In genomic region chr16:2659560-2659959, GRCh38 we compare ENCODE assay signal across 7 cellular contexts. TPM values are rescaled to one million over a fixed set of nuclear protein-coding genes. Genes with fewer than 3 reads are reported as not detected.
DNase-seq lines count a peak whose midpoint lies in the region; ATAC-seq, FAIRE-seq and TF ChIP-seq lines count a peak whose summit lies in the region.
"Not testable (repeated sequence)": the region's sequence is repeated elsewhere in the genome, so short reads cannot be mapped to it uniquely, and the experiment has no call there.

No MANE protein-coding gene starts in this region.

- not testable (repeated sequence) for H3K27me3 ChIP-seq in GM12878 (replicated peaks in 1 of 2; ENCODE audit: control insufficient read depth in 2 of 2, insufficient read depth in 2 of 2, low read length in 1 of 2)

- not testable (repeated sequence) for H3K4me3 Mint-ChIP-seq in T-helper 17 cell; naive thymus-derived CD8-positive, alpha-beta T cell; stimulated activated effector memory CD8-positive, alpha-beta T cell treated with anti-CD3 and anti-CD28 coated beads, Interleukin-12 subunit alpha, Interleukin-12 subunit beta, amount 100 ng/mL, for 72 hours

- not testable (repeated sequence) for ATAC-seq in T-helper 17 cell; naive thymus-derived CD8-positive, alpha-beta T cell; stimulated activated effector memory CD8-positive, alpha-beta T cell treated with anti-CD3 and anti-CD28 coated beads, Interleukin-12 subunit alpha, Interleukin-12 subunit beta, amount 100 ng/mL, for 72 hours
- ATAC-seq in GM12878 (peak; percentile 55), Right ventricle myocardium superior (ENCODE audit: poor library complexity) (peak; percentile 18), left lobe of liver (peak; percentile 91)

- H3K27ac ChIP-seq in GM12878 (ENCODE audit: control insufficient read depth, insufficient read depth), result not testable (repeated sequence)

- not testable (repeated sequence) for H3K4me3 ChIP-seq in GM12878

- H3K36me3 Mint-ChIP-seq in T-helper 17 cell (ENCODE audit: low read depth), result not testable (repeated sequence)
- H3K36me3 Mint-ChIP-seq in naive thymus-derived CD8-positive, alpha-beta T cell, result peaks cover 0 to 19% (median 0%) of the 10 kb centered on the region in 3 donors
- peaks cover 25% of the 10 kb centered on the region for H3K36me3 Mint-ChIP-seq in stimulated activated effector memory CD8-positive, alpha-beta T cell treated with anti-CD3 and anti-CD28 coated beads, Interleukin-12 subunit alpha, Interleukin-12 subunit beta, amount 100 ng/mL, for 72 hours

- not testable (repeated sequence) for BruUV-seq in GM12878 (replicated peaks; lab: Mats Ljungman, UMichigan)

- H3K27ac Mint-ChIP-seq in T-helper 17 cell, result peak overlapping the region; percentile 87
- H3K27ac Mint-ChIP-seq in naive thymus-derived CD8-positive, alpha-beta T cell, result peak overlapping the region in 6 of 10 donors; percentile 9 to 83 (median 76)
- H3K27ac Mint-ChIP-seq in stimulated activated effector memory CD8-positive, alpha-beta T cell treated with anti-CD3 and anti-CD28 coated beads, Interleukin-12 subunit alpha, Interleukin-12 subunit beta, amount 100 ng/mL, for 72 hours, result peak overlapping the region; percentile 81

- 48% methylated on average over 8 of the region's 8 CpGs for WGBS in GM12878 (ENCODE audit: insufficient coverage, insufficient replicate concordance, low lambda C conversion rate, missing lambda C conversion rate)

- DNase-seq in DMS53 (lab: John Stamatoyannopoulos, UW) (peak; percentile 56), left lobe of liver (ENCODE audit: low spot score) (peak; percentile 77)
- not testable (repeated sequence) for DNase-seq in T-helper 17 cell; GM12878 (ENCODE audit: low read depth, low spot score); Right ventricle myocardium superior; naive thymus-derived CD8-positive, alpha-beta T cell; stimulated activated effector memory CD8-positive, alpha-beta T cell treated with anti-CD3 and anti-CD28 coated beads, Interleukin-12 subunit alpha, Interleukin-12 subunit beta, amount 100 ng/mL, for 72 hours (ENCODE audit: low spot score in 2 of 2)

- TF ChIP-seq EP300 in GM12878 (IDR thresholded peaks at IDR 0.05; ENCODE audit: borderline replicate concordance in 1 of 2, control insufficient read depth in 1 of 2, low read depth in 2 of 2, low read length in 2 of 2), result not testable (repeated sequence)

- not testable (repeated sequence) for TF ChIP-seq RAD21 in GM12878 (IDR thresholded peaks at IDR 0.05; ENCODE audit: insufficient read depth, low read depth, low read length)

- not testable (repeated sequence) for H3K79me2 ChIP-seq in GM12878 (ENCODE audit: control insufficient read depth, insufficient read depth, low read length)

- not testable (repeated sequence) for H3K27me3 Mint-ChIP-seq in T-helper 17 cell; naive thymus-derived CD8-positive, alpha-beta T cell

- H3K9me3 ChIP-seq in T-helper 17 cell (ENCODE audit: control insufficient read depth, low read length, poor library complexity, severe bottlenecking); GM12878 (replicated peaks; ENCODE audit: control insufficient read depth, insufficient read depth, low read length): not testable (repeated sequence)

- not testable (repeated sequence) for H2AFZ ChIP-seq in GM12878 (ENCODE audit: control insufficient read depth, low read depth, low read length)

- H3K4me2 ChIP-seq in GM12878 (ENCODE audit: control insufficient read depth, insufficient read depth), result not testable (repeated sequence)

- POLR2A ChIA-PET in GM12878 (lab: Charles Lee); naive thymus-derived CD8-positive, alpha-beta T cell (lab: Charles Lee): not testable (repeated sequence)

- CTCF ChIA-PET in GM12878 (lab: Yijun Ruan, JAX), result not testable (repeated sequence)

- H4K20me1 ChIP-seq in GM12878 (ENCODE audit: control insufficient read depth, insufficient read depth), result not testable (repeated sequence)

- TF ChIP-seq CTCF in GM12878 (IDR thresholded peaks at IDR 0.05 in 2 of 3, conservative IDR thresholded peaks at IDR 0.05 in 1 of 3; ENCODE audit: control insufficient read depth in 2 of 3, extremely low read depth in 1 of 3, insufficient read depth in 1 of 3, low read depth in 3 of 3, low read length in 3 of 3), result not testable (repeated sequence)

- H3K4me1 ChIP-seq in GM12878 (ENCODE audit: control insufficient read depth, insufficient read depth, low read length), result not testable (repeated sequence)

- H3K9ac ChIP-seq in GM12878 (ENCODE audit: control insufficient read depth, insufficient read depth, low read length), result not testable (repeated sequence)

- not testable (repeated sequence) for H3K9me3 Mint-ChIP-seq in naive thymus-derived CD8-positive, alpha-beta T cell; stimulated activated effector memory CD8-positive, alpha-beta T cell treated with anti-CD3 and anti-CD28 coated beads, Interleukin-12 subunit alpha, Interleukin-12 subunit beta, amount 100 ng/mL, for 72 hours

- intact Hi-C loops in GM12878 (cut with micrococcal nuclease; ENCODE audit: unreplicated experiment); Right ventricle myocardium superior (cut with DNase I): not testable (repeated sequence)

- RAD21 ChIA-PET in GM12878 (lab: Charles Lee; ENCODE audit: unreplicated experiment), result not testable (repeated sequence)

- SMC1A ChIA-PET in GM12878 (lab: Charles Lee; ENCODE audit: uncharacterized antibody, unreplicated experiment), result not testable (repeated sequence)

- FAIRE-seq in GM12878 (lab: Jason Lieb, UNC), result not testable (repeated sequence)

- not testable (repeated sequence) for TF ChIP-seq POLR2A in GM12878 (IDR thresholded peaks at IDR 0.05; ENCODE audit: low read depth, low read length)

- not testable (repeated sequence) for H3K36me3 ChIP-seq in GM12878 (ENCODE audit: control insufficient read depth in 2 of 2, insufficient read depth in 2 of 2, low read length in 1 of 2)

- in situ Hi-C loops in GM12878 (cut with MboI), result not testable (repeated sequence)

- H3K4me1 Mint-ChIP-seq in T-helper 17 cell, result peaks cover 26% of the 10 kb centered on the region
- H3K4me1 Mint-ChIP-seq in naive thymus-derived CD8-positive, alpha-beta T cell, result peaks cover 8 to 26% (median 15%) of the 10 kb centered on the region in 4 donors
- peaks cover 30% of the 10 kb centered on the region for H3K4me1 Mint-ChIP-seq in stimulated activated effector memory CD8-positive, alpha-beta T cell treated with anti-CD3 and anti-CD28 coated beads, Interleukin-12 subunit alpha, Interleukin-12 subunit beta, amount 100 ng/mL, for 72 hours

TF ChIP-seq in GM12878, 131 proteins besides CTCF, POLR2A, EP300 and RAD21:
- peak; percentile 27; the same call in 1 of the 2 replicates for TF ChIP-seq NR2C1 (IDR thresholded peaks at IDR 0.05)

RNA-seq across cellular contexts. Expression of gene KCTD5, which starts 22.8 kb away (rescaled TPM):
- total RNA-seq in T-helper 17 cell (10 to 100 TPM; 19.6 to 21.9 TPM), GM12878 (2014; rRNA removed) (36.1 and 40.9 TPM in 2 replicates), GM12878 (2014; rRNA removed; fragmentation: Illumina TruSeq; extraction: Trizol) (24.1 and 24.2 TPM in 2 replicates), GM12878 (2021) (36.1 and 36.5 TPM in 2 replicates), Right ventricle myocardium superior (9.8 TPM), left lobe of liver (7.8 TPM)
- total RNA-seq in GM12878 (2013; cell fraction: nucleolus; rRNA removed), result 17.9 and 27.0 TPM in 2 replicates
- 16.7 TPM for polyA plus RNA-seq in GM12878 (2011; ENCODE audit: low read depth)
- polyA plus RNA-seq in GM12878 (2011; rRNA removed) (42.4 and 50.2 TPM in 2 replicates), GM12878 (2014; fragmentation: Illumina TruSeq; extraction: Trizol) (18.1 and 24.7 TPM in 2 replicates), GM12878 (2014; fragmentation: Nextera tagmentation; extraction: Ambion mirVana) (1 to 10 TPM in 1 of 2 experiments, under 1 TPM in 1; 0.58 to 3.0 TPM), GM12878 (2014; rRNA removed) (56.4 and 57.9 TPM in 2 replicates), GM12878 (2016; fragmentation: Nextera tagmentation; extraction: Ambion mirVana) (10 to 100 TPM; 38.1 to 42.3 TPM)
- 62.7 and 95.3 TPM in 2 replicates for polyA plus RNA-seq in GM12878 (2011; cell fraction: cytosol; rRNA removed)
- 42.2 and 48.1 TPM in 2 replicates for polyA plus RNA-seq in GM12878 (2011; cell fraction: nucleus; rRNA removed)
- polyA plus RNA-seq in GM12878 (2012), result 23.3 and 35.2 TPM in 2 replicates
- polyA minus RNA-seq in GM12878 (2011; rRNA and poly(A)+ RNA removed), result 34.3 and 36.0 TPM in 2 replicates
- 13.5 and 17.0 TPM in 2 replicates for polyA minus RNA-seq in GM12878 (2011; cell fraction: cytosol; rRNA and poly(A)+ RNA removed)
- 39.0 and 51.4 TPM in 2 replicates for polyA minus RNA-seq in GM12878 (2011; cell fraction: nucleus; rRNA and poly(A)+ RNA removed)
- total RNA-seq in naive thymus-derived CD8-positive, alpha-beta T cell, result 10 to 100 TPM; 24.3 to 25.5 TPM
- 10 to 100 TPM; 10.8 to 18.4 (median 12.9) TPM for polyA plus RNA-seq in naive thymus-derived CD8-positive, alpha-beta T cell
